Comparison of ENCODE assay signal across 8 cellular contexts in genomic region chrX:48891402-48892288, GRCh38. TPM values are rescaled to one million over a fixed set of nuclear protein-coding genes. Genes with fewer than 3 reads are reported as not detected.
DNase-seq lines count a peak whose midpoint lies in the region; ATAC-seq and TF ChIP-seq lines count a peak whose summit lies in the region.

No MANE protein-coding gene starts in this region.

- H3K4me3 ChIP-seq in colonic mucosa = peak overlapping the region; percentile 58
- peak overlapping the region; percentile 33 to 61 for H3K4me3 ChIP-seq in left lung

- H3K36me3 ChIP-seq in colonic mucosa (no peaks in the 10 kb centered on the region), left lung (peaks cover 0 to 3% of the 10 kb centered on the region in 2 donors)

- H3K9me3 ChIP-seq in colonic mucosa (no peaks in the 10 kb centered on the region), left lung (no peaks in the 10 kb centered on the region)

- H3K4me1 ChIP-seq in colonic mucosa (no peaks in the 10 kb centered on the region), left lung (peaks cover 0 to 6% of the 10 kb centered on the region in 2 donors)

- DNase-seq in AG08396 (ENCODE audit: low spot score) (peak; percentile 82), NCI-H345 (lab: John Stamatoyannopoulos, UW) (peak; percentile 88), colonic mucosa (peak; percentile 91), left lung (peak; percentile 89 to 93)
- DNase-seq in activated CD4-positive, alpha-beta T cell treated with anti-CD3 and anti-CD28 coated beads for 24 hours (ENCODE audit: low read depth in 2 of 2) = peak; percentile 44 to 54
- DNase-seq in stimulated activated CD4-positive, alpha-beta T cell treated with anti-CD3 and anti-CD28 coated beads, Interleukin-2, amount 100 ng/mL, for 4 hours (ENCODE audit: low read depth) = peak; percentile 56

- H3K27me3 ChIP-seq in colonic mucosa (no peaks in the 10 kb centered on the region), left lung (no peaks in the 10 kb centered on the region)

- ATAC-seq in GM18873 (IDR thresholded peaks at IDR 0.05; ENCODE audit: low FRiP score, unreplicated experiment) (peak; percentile 57), HG03159 (IDR thresholded peaks at IDR 0.05; ENCODE audit: unreplicated experiment) (peak; percentile 63), left lung (peak; percentile 96)

- H3K27ac ChIP-seq in colonic mucosa (peak overlapping the region; percentile 61), left lung (peak overlapping the region; percentile 31 to 63)

- TF ChIP-seq CTCF in colonic mucosa (IDR thresholded peaks at IDR 0.05) (peak; percentile 26), left lung (IDR thresholded peaks at IDR 0.05) (peak; percentile 16 to 56)

- peak overlapping the region; percentile 34 to 66 for H3K9ac ChIP-seq in colonic mucosa (ENCODE audit: low read depth in 2 of 2, low read length in 2 of 2)

- intact Hi-C loops in colonic mucosa (cut with DNase I) = no loop called here
- intact Hi-C loops in left lung (cut with DNase I) = no loop called here

RNA-seq across cellular contexts. Expression of gene TIMM17B, which starts 5.9 kb away (rescaled TPM):
- total RNA-seq in colonic mucosa (10 to 100 TPM; 48.8 to 91.0 TPM), left lung (10 to 100 TPM; 36.7 to 41.0 TPM)

RNA-seq across cellular contexts. Expression of gene PQBP1, which starts 6.1 kb away (rescaled TPM):
- total RNA-seq in colonic mucosa (10 to 100 TPM; 68.1 to 76.3 TPM), left lung (10 to 100 TPM; 56.3 to 68.2 TPM)

RNA-seq across cellular contexts. Expression of gene SLC35A2, which starts 19.8 kb away (rescaled TPM):
- 10 to 100 TPM; 57.8 to 83.1 TPM for total RNA-seq in colonic mucosa
- total RNA-seq in left lung = 10 to 100 TPM; 38.0 to 39.4 TPM

RNA-seq across cellular contexts. Expression of gene PIM2, which starts 27.2 kb away (rescaled TPM):
- 10 to 100 TPM; 14.3 to 18.8 TPM for total RNA-seq in colonic mucosa
- 10 to 100 TPM; 14.2 to 17.7 TPM for total RNA-seq in left lung

RNA-seq across cellular contexts. Expression of gene PCSK1N, which starts 56.2 kb away (rescaled TPM):
- total RNA-seq in colonic mucosa (10 to 100 TPM in 1 of 2 donors, 1 to 10 TPM in 1; 6.0 to 10.1 TPM), left lung (1 to 10 TPM; 2.3 to 3.9 TPM)

Comparison
In these comparisons a context has a peak if more than half of its experiments do, and no peak if none do; other contexts are left out.
1. Peak in every context shown above with its lines: DNase-seq, ATAC-seq, H3K4me3 ChIP-seq and H3K27ac ChIP-seq.